22 cellular contexts compared by ENCODE assay signal in genomic region chr7:72272479-72272878, GRCh38.
"Had no signal": no experiment of that assay in that cellular context is flagged by ENCODE, and none has a peak within 500 bp of the region (broad histone marks: within the 10 kb centered on the region; RNA-seq: fewer than 3 reads in every experiment).

No MANE protein-coding gene starts in this region.

- H3K27ac ChIP-seq: colonic mucosa, epithelial cell of prostate, esophagus squamous epithelium, gastrocnemius medialis, heart right ventricle, left lung, lower lobe of right lung had no signal

- H3K9me3 ChIP-seq: colonic mucosa, lower lobe of right lung had no signal

- H3K4me1 Mint-ChIP-seq: endodermal cell, mesothelial cell of epicardium had no signal

- H3K27me3 ChIP-seq: colonic mucosa, esophagus squamous epithelium, gastrocnemius medialis, heart right ventricle, left lung had no signal

- H3K4me1 ChIP-seq: colonic mucosa, esophagus squamous epithelium, gastrocnemius medialis, heart right ventricle, left lung, lower lobe of right lung had no signal

- H3K27ac Mint-ChIP-seq: dendritic cell treated with granulocyte-macrophage colony-stimulating factor and Interleukin-4, amounts not matched to agents 40 ng/mL and 50 ng/mL, for 4 days; effector memory CD8-positive, alpha-beta T cell; endodermal cell; mesothelial cell of epicardium had no signal

- H3K36me3 ChIP-seq: colonic mucosa, esophagus squamous epithelium, gastrocnemius medialis, heart right ventricle, left lung, lower lobe of right lung had no signal

- H3K4me3 ChIP-seq: colonic mucosa, esophagus squamous epithelium, gastrocnemius medialis, heart right ventricle, left lung, lower lobe of right lung, mucosa of descending colon had no signal

- DNase-seq: colonic mucosa; cortex of kidney; effector CD8-positive, alpha-beta T cell; effector memory CD8-positive, alpha-beta T cell; endodermal cell; erythroblast; esophagus squamous epithelium; foreskin fibroblast; foreskin melanocyte; gastrocnemius medialis; glutamatergic neuron; heart right ventricle; hippocampal formation; left cardiac atrium; left lung; left ventricle myocardium superior; lower lobe of right lung; mesenchymal stem cell; mucosa of descending colon had no signal

- H3K27me3 Mint-ChIP-seq: dendritic cell treated with granulocyte-macrophage colony-stimulating factor and Interleukin-4, amounts not matched to agents 40 ng/mL and 50 ng/mL, for 4 days; effector memory CD8-positive, alpha-beta T cell had no signal

- H3K4me3 Mint-ChIP-seq: dendritic cell treated with granulocyte-macrophage colony-stimulating factor and Interleukin-4, amounts not matched to agents 40 ng/mL and 50 ng/mL, for 4 days; effector memory CD8-positive, alpha-beta T cell; endodermal cell; mesothelial cell of epicardium had no signal
